ENCODE assay signal across 27 cellular contexts in the genomic region with DNA sequence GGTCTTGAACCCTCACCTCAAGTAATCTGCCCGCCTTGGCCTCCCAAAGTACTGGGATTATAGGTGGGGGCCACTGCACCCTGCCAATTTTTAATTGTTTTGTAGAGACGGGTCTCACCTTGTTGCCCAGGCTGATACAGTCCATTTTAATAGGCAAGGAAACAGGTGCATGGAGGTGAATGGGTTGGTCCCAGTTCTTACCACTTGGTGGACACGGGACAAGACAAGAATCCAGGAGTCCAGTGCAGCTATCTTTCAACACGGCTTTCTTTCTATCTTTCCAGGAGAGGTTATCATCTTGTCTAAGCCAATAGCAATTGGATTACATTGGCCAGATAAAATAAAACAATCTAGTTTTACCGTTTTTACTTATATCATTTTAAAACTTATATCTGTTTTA.
"Had no signal": no experiment of that assay in that cellular context is flagged by ENCODE, and none has a peak within 500 bp of the region (broad histone marks: within the 10 kb centered on the region; RNA-seq: fewer than 3 reads in every experiment).

No MANE protein-coding gene starts in this region.

- H3K4me3 Mint-ChIP-seq: activated CD4-positive, alpha-beta memory T cell treated with anti-CD3 and anti-CD28 coated beads, Interleukin-2, amount 10 ng/mL, durations not matched to agents 7 days and 5 days; activated CD4-positive, alpha-beta T cell treated with anti-CD3 and anti-CD28 coated beads, Interleukin-2, amount 10 ng/mL, durations not matched to agents 7 days and 5 days; activated naive CD4-positive, alpha-beta T cell treated with anti-CD3 and anti-CD28 coated beads for 36 hours; activated naive CD8-positive, alpha-beta T cell treated with anti-CD3 and anti-CD28 coated beads for 36 hours; brain; immature natural killer cell; natural killer cell; neural progenitor cell had no signal

- H3K4me3 ChIP-seq: ascending aorta, cardiac muscle cell, heart left ventricle, neural progenitor cell, psoas muscle, tibial nerve had no signal

- H3K27ac Mint-ChIP-seq: activated CD4-positive, alpha-beta memory T cell treated with anti-CD3 and anti-CD28 coated beads, Interleukin-2, amount 10 ng/mL, durations not matched to agents 7 days and 5 days; activated CD4-positive, alpha-beta T cell treated with anti-CD3 and anti-CD28 coated beads, Interleukin-2, amount 10 ng/mL, durations not matched to agents 7 days and 5 days; activated naive CD4-positive, alpha-beta T cell treated with anti-CD3 and anti-CD28 coated beads for 36 hours; activated naive CD8-positive, alpha-beta T cell treated with anti-CD3 and anti-CD28 coated beads for 36 hours; brain; immature natural killer cell; natural killer cell; neural progenitor cell had no signal

- H3K27ac ChIP-seq: ascending aorta, cardiac muscle cell, heart left ventricle, neural progenitor cell, parathyroid adenoma, psoas muscle, tibial nerve had no signal

- H3K9ac ChIP-seq: neural progenitor cell, parathyroid adenoma had no signal

- H3K9me3 Mint-ChIP-seq: activated CD4-positive, alpha-beta memory T cell treated with anti-CD3 and anti-CD28 coated beads, Interleukin-2, amount 10 ng/mL, durations not matched to agents 7 days and 5 days; activated CD4-positive, alpha-beta T cell treated with anti-CD3 and anti-CD28 coated beads, Interleukin-2, amount 10 ng/mL, durations not matched to agents 7 days and 5 days; activated naive CD4-positive, alpha-beta T cell treated with anti-CD3 and anti-CD28 coated beads for 36 hours; activated naive CD8-positive, alpha-beta T cell treated with anti-CD3 and anti-CD28 coated beads for 36 hours; brain; immature natural killer cell; natural killer cell; neural progenitor cell had no signal

- H3K36me3 ChIP-seq: cardiac muscle cell, neural progenitor cell had no signal

- H3K36me3 Mint-ChIP-seq: natural killer cell had no signal

- DNase-seq: activated CD4-positive, alpha-beta memory T cell treated with anti-CD3 and anti-CD28 coated beads, Interleukin-2, amount 10 ng/mL, durations not matched to agents 7 days and 5 days; activated CD4-positive, alpha-beta T cell treated with anti-CD3 and anti-CD28 coated beads for 1 hour; activated CD4-positive, alpha-beta T cell treated with anti-CD3 and anti-CD28 coated beads, Interleukin-2, amount 10 ng/mL, durations not matched to agents 7 days and 5 days; activated effector memory CD4-positive, alpha-beta T cell treated with anti-CD3 and anti-CD28 coated beads, Interleukin-2, amount 50 U/mL, for 16 hours; activated naive CD4-positive, alpha-beta T cell treated with anti-CD3 and anti-CD28 coated beads for 36 hours; activated naive CD8-positive, alpha-beta T cell treated with anti-CD3 and anti-CD28 coated beads for 36 hours; foreskin fibroblast; heart left ventricle; hypothalamus; immature natural killer cell; kidney; left colon; midbrain; natural killer cell; occipital lobe; psoas muscle; stimulated activated CD4-positive, alpha-beta T cell treated with anti-CD3 and anti-CD28 coated beads, Interleukin-15, amount 100 ng/mL, for 24 hours; stimulated activated CD4-positive, alpha-beta T cell treated with anti-CD3 and anti-CD28 coated beads, Interleukin-2, amount 100 ng/mL, for 24 hours; stimulated activated naive CD4-positive, alpha-beta T cell; T-helper 2 cell had no signal

- H3K4me1 Mint-ChIP-seq: activated CD4-positive, alpha-beta memory T cell treated with anti-CD3 and anti-CD28 coated beads, Interleukin-2, amount 10 ng/mL, durations not matched to agents 7 days and 5 days; activated CD4-positive, alpha-beta T cell treated with anti-CD3 and anti-CD28 coated beads, Interleukin-2, amount 10 ng/mL, durations not matched to agents 7 days and 5 days; activated naive CD8-positive, alpha-beta T cell treated with anti-CD3 and anti-CD28 coated beads for 36 hours; immature natural killer cell; natural killer cell had no signal

- H3K27me3 Mint-ChIP-seq: brain had no signal

- H3K27me3 ChIP-seq: ascending aorta, cardiac muscle cell, heart left ventricle, neural progenitor cell, tibial nerve had no signal

- ATAC-seq: esophagus mucosa, heart left ventricle, left colon, natural killer cell had no signal

- H3K9me3 ChIP-seq: ascending aorta, heart left ventricle, psoas muscle, tibial nerve had no signal
